ENCODE assay signal across 16 cellular contexts in the genomic region with DNA sequence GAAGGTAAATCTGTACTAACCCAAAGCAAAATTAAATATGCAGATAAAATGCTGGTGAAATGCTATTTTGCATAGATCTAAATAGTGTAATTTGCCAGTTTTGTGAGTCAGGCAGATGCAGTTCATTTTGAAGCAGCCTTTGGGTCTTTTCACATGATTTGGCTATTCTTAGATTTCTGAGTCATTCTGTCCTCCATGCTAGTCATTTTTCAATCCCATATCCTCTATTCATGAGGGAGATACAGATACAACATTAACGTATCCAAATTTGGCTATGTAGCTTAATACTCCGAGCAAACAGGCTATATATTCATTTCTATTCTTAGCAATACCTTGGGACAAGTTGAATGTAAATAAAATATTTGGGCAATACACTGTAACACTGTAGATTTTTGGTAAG.
A peak's percentile ranks its signal among the peaks of the same experiment; 100 is the strongest.
DNase-seq lines count a peak whose midpoint lies in the region; ATAC-seq lines count a peak whose summit lies in the region.
"Had no signal": no experiment of that assay in that cellular context is flagged by ENCODE, and none has a peak within 500 bp of the region (broad histone marks: within the 10 kb centered on the region; RNA-seq: fewer than 3 reads in every experiment).

No MANE protein-coding gene starts in this region.

- no peaks in the 10 kb centered on the region for H3K27me3 Mint-ChIP-seq in activated CD4-positive, alpha-beta T cell treated with anti-CD3 and anti-CD28 coated beads, Interleukin-2, amount 10 ng/mL, durations not matched to agents 7 days and 5 days
- no peaks in the 10 kb centered on the region for H3K27me3 Mint-ChIP-seq in T-helper 2 cell treated with Interferon-gamma antibody and Interleukin-4, amounts not matched to agents 5 μg/mL and 100 μg/mL, for 36 hours (ENCODE audit: low read depth)
- H3K27me3 Mint-ChIP-seq: CD4-positive, alpha-beta T cell; natural killer cell treated with Interleukin-12 subunit alpha and Interleukin-12 subunit beta and Interleukin-15 and Interleukin-18, amount 100 ng/mL, for 72 hours had no signal

- no peaks in the 10 kb centered on the region for H3K4me1 Mint-ChIP-seq in activated CD4-positive, alpha-beta T cell treated with anti-CD3 and anti-CD28 coated beads, Interleukin-2, amount 10 ng/mL, durations not matched to agents 7 days and 5 days
- no peaks in the 10 kb centered on the region for H3K4me1 Mint-ChIP-seq in T-helper 2 cell treated with Interferon-gamma antibody and Interleukin-4, amounts not matched to agents 5 μg/mL and 100 μg/mL, for 36 hours (ENCODE audit: low read depth)

- H3K27ac Mint-ChIP-seq in activated CD4-positive, alpha-beta T cell treated with anti-CD3 and anti-CD28 coated beads, Interleukin-2, amount 10 ng/mL, durations not matched to agents 7 days and 5 days: no peak overlapping the region
- H3K27ac Mint-ChIP-seq in T-helper 2 cell treated with Interferon-gamma antibody and Interleukin-4, amounts not matched to agents 5 μg/mL and 100 μg/mL, for 36 hours: no peak overlapping the region
- H3K27ac Mint-ChIP-seq: CD4-positive, alpha-beta T cell; natural killer cell treated with Interleukin-12 subunit alpha and Interleukin-12 subunit beta and Interleukin-15 and Interleukin-18, amount 100 ng/mL, for 72 hours had no signal

- CTCF ChIA-PET in activated CD4-positive, alpha-beta T cell treated with anti-CD3 and anti-CD28 coated beads, Interleukin-2, amount 10 ng/mL, durations not matched to agents 7 days and 5 days (lab: Charles Lee): no interaction called here

- intact Hi-C loops in sciatic nerve (cut with DNase I): no loop called here

- H3K9me3 Mint-ChIP-seq in activated CD4-positive, alpha-beta T cell treated with anti-CD3 and anti-CD28 coated beads, Interleukin-2, amount 10 ng/mL, durations not matched to agents 7 days and 5 days: peaks cover 2% of the 10 kb centered on the region
- no peaks in the 10 kb centered on the region for H3K9me3 Mint-ChIP-seq in T-helper 2 cell treated with Interferon-gamma antibody and Interleukin-4, amounts not matched to agents 5 μg/mL and 100 μg/mL, for 36 hours
- H3K9me3 Mint-ChIP-seq: CD4-positive, alpha-beta T cell; natural killer cell treated with Interleukin-12 subunit alpha and Interleukin-12 subunit beta and Interleukin-15 and Interleukin-18, amount 100 ng/mL, for 72 hours had no signal

- DNase-seq in GM03348 (ENCODE audit: low spot score) (peak; percentile 64), NCI-H446 treated with DMSO at 0.1 percent for 48 hours (lab: John Stamatoyannopoulos, UW) (peak; percentile 45), dermis microvascular lymphatic vessel endothelial cell (ENCODE audit: low read depth in 2 of 2) (peak; percentile 34 to 43), sciatic nerve (ENCODE audit: low spot score) (no peak), CD1c-positive myeloid dendritic cell (ENCODE audit: extremely low spot score) (no peak)
- no peak for DNase-seq in activated CD4-positive, alpha-beta T cell treated with anti-CD3 and anti-CD28 coated beads, Interleukin-2, amount 10 ng/mL, durations not matched to agents 7 days and 5 days
- DNase-seq in T-helper 2 cell treated with Interferon-gamma antibody and Interleukin-4, amounts not matched to agents 5 μg/mL and 100 μg/mL, for 36 hours (ENCODE audit: low spot score): no peak
- DNase-seq: body of pancreas; CD4-positive, alpha-beta T cell; erythroblast; H9; KBM-7; kidney; T1000 had no signal

- ATAC-seq in sciatic nerve: peak; percentile 43
- ATAC-seq in GM21619 (IDR thresholded peaks at IDR 0.05; ENCODE audit: unreplicated experiment): no peak
- ATAC-seq: body of pancreas; natural killer cell treated with Interleukin-12 subunit alpha and Interleukin-12 subunit beta and Interleukin-15 and Interleukin-18, amount 100 ng/mL, for 72 hours had no signal

- no peaks in the 10 kb centered on the region for H3K36me3 Mint-ChIP-seq in activated CD4-positive, alpha-beta T cell treated with anti-CD3 and anti-CD28 coated beads, Interleukin-2, amount 10 ng/mL, durations not matched to agents 7 days and 5 days (ENCODE audit: low read depth)
- no peaks in the 10 kb centered on the region for H3K36me3 Mint-ChIP-seq in T-helper 2 cell treated with Interferon-gamma antibody and Interleukin-4, amounts not matched to agents 5 μg/mL and 100 μg/mL, for 36 hours (ENCODE audit: low read depth)
- H3K36me3 Mint-ChIP-seq: natural killer cell treated with Interleukin-12 subunit alpha and Interleukin-12 subunit beta and Interleukin-15 and Interleukin-18, amount 100 ng/mL, for 72 hours had no signal

- POLR2A ChIA-PET in activated CD4-positive, alpha-beta T cell treated with anti-CD3 and anti-CD28 coated beads, Interleukin-2, amount 10 ng/mL, durations not matched to agents 7 days and 5 days (lab: Charles Lee): no interaction called here

- no peak overlapping the region for H3K4me3 Mint-ChIP-seq in activated CD4-positive, alpha-beta T cell treated with anti-CD3 and anti-CD28 coated beads, Interleukin-2, amount 10 ng/mL, durations not matched to agents 7 days and 5 days
- H3K4me3 Mint-ChIP-seq in T-helper 2 cell treated with Interferon-gamma antibody and Interleukin-4, amounts not matched to agents 5 μg/mL and 100 μg/mL, for 36 hours: no peak overlapping the region
- H3K4me3 Mint-ChIP-seq: CD4-positive, alpha-beta T cell; H9; natural killer cell treated with Interleukin-12 subunit alpha and Interleukin-12 subunit beta and Interleukin-15 and Interleukin-18, amount 100 ng/mL, for 72 hours had no signal

Comparison
In these comparisons a context has a peak if more than half of its experiments do, and no peak if none do; other contexts are left out.
1. DNase-seq: peak in GM03348 (single experiment), NCI-H446 treated with DMSO at 0.1 percent for 48 hours (single experiment) and dermis microvascular lymphatic vessel endothelial cell (2 of 2); none in sciatic nerve (single experiment), activated CD4-positive, alpha-beta T cell treated with anti-CD3 and anti-CD28 coated beads, Interleukin-2, amount 10 ng/mL, durations not matched to agents 7 days and 5 days (single experiment), CD1c-positive myeloid dendritic cell (single experiment) and T-helper 2 cell treated with Interferon-gamma antibody and Interleukin-4, amounts not matched to agents 5 μg/mL and 100 μg/mL, for 36 hours (single experiment).